ENCODE assay signal across 8 cellular contexts in genomic region chr7:102912742-102913141, GRCh38. TPM values are rescaled to one million over a fixed set of nuclear protein-coding genes. Genes with fewer than 3 reads are reported as not detected.
DNase-seq lines count a peak whose midpoint lies in the region; ATAC-seq and TF ChIP-seq lines count a peak whose summit lies in the region.

LRRC17 (plus strand) TSS chr7:102913000; CDS start chr7:102933914, 20,914 bp downstream.

- ATAC-seq in HG03045 (IDR thresholded peaks at IDR 0.05; ENCODE audit: unreplicated experiment) = no peak
- ATAC-seq in activated CD8-positive, alpha-beta T cell treated with anti-CD3 and anti-CD28 coated beads for 36 hours = no peak

- 30 to 62% methylated on average over 2 to 6 of the region's 6 CpGs for WGBS in transverse colon (ENCODE audit: low coverage in 1 of 2), 2 donors

- H3K79me2 ChIP-seq in parathyroid adenoma = no peaks in the 10 kb centered on the region

- no peaks in the 10 kb centered on the region for H3K27me3 ChIP-seq in parathyroid adenoma (ENCODE audit: control insufficient read depth, insufficient read depth, low read length)
- no peaks in the 10 kb centered on the region for H3K27me3 ChIP-seq in transverse colon

- no peak within 1 kb of the TSS for H3K27ac Mint-ChIP-seq in activated CD8-positive, alpha-beta T cell treated with anti-CD3 and anti-CD28 coated beads for 36 hours

- no peak for TF ChIP-seq EP300 in transverse colon (IDR thresholded peaks at IDR 0.05; ENCODE audit: low read depth)

- no peak for TF ChIP-seq CTCF in parathyroid adenoma (IDR thresholded peaks at IDR 0.05)
- TF ChIP-seq CTCF in transverse colon (IDR thresholded peaks at IDR 0.05) = no peak
- no peak for TF ChIP-seq CTCF in activated CD8-positive, alpha-beta T cell treated with anti-CD3 and anti-CD28 coated beads for 36 hours (IDR thresholded peaks at IDR 0.05)

- peak within 1 kb of the TSS; percentile 44 for H2AFZ ChIP-seq in parathyroid adenoma

- H3K4me2 ChIP-seq in parathyroid adenoma (ENCODE audit: low read length) = peak within 1 kb of the TSS; percentile 32

- no peaks in the 10 kb centered on the region for H3K4me1 ChIP-seq in parathyroid adenoma
- peaks cover 0 to 3% (median 0%) of the 10 kb centered on the region in 4 donors for H3K4me1 ChIP-seq in transverse colon

- H3K9me3 ChIP-seq in parathyroid adenoma (ENCODE audit: control insufficient read depth, low read length) (no peaks in the 10 kb centered on the region), transverse colon (no peaks in the 10 kb centered on the region)

- H3K9ac ChIP-seq in parathyroid adenoma = no peak within 1 kb of the TSS

- POLR2A ChIA-PET in activated CD8-positive, alpha-beta T cell treated with anti-CD3 and anti-CD28 coated beads for 36 hours (lab: Charles Lee) = no interaction called here

- intact Hi-C loops in transverse colon (cut with DNase I; ENCODE audit: low total_unique reads) = no loop called here
- intact Hi-C loops in activated CD8-positive, alpha-beta T cell treated with anti-CD3 and anti-CD28 coated beads for 36 hours (cut with micrococcal nuclease) = no loop called here

- H3K36me3 ChIP-seq in parathyroid adenoma (ENCODE audit: control insufficient read depth, insufficient read depth, low read length) (no peaks in the 10 kb centered on the region), transverse colon (no peaks in the 10 kb centered on the region)

- DNase-seq in Daoy (ENCODE audit: low read depth) (peak; percentile 93), NCI-H2196 treated with DMSO at 0.1 percent for 48 hours (lab: John Stamatoyannopoulos, UW; ENCODE audit: unreplicated experiment) (peak; percentile 38), fibroblast of gingiva (ENCODE audit: low read depth) (peak; percentile 69), ureter (ENCODE audit: low spot score) (no peak), transverse colon (no peak)
- DNase-seq in activated CD8-positive, alpha-beta T cell treated with anti-CD3 and anti-CD28 coated beads for 36 hours = no peak

- H3K27ac ChIP-seq in parathyroid adenoma (no peak within 1 kb of the TSS), transverse colon (no peak within 1 kb of the TSS)

- H3K36me3 Mint-ChIP-seq in activated CD8-positive, alpha-beta T cell treated with anti-CD3 and anti-CD28 coated beads for 36 hours (ENCODE audit: low read depth) = peaks cover 2% of the 10 kb centered on the region

- no peak for TF ChIP-seq POLR2A in transverse colon (IDR thresholded peaks at IDR 0.05)

- H3K4me3 ChIP-seq in parathyroid adenoma (ENCODE audit: low read depth, low read length) (peak within 1 kb of the TSS; percentile 29), transverse colon (no peak within 1 kb of the TSS)

- H3K9me3 Mint-ChIP-seq in activated CD8-positive, alpha-beta T cell treated with anti-CD3 and anti-CD28 coated beads for 36 hours = no peaks in the 10 kb centered on the region

- H3K27me3 Mint-ChIP-seq in activated CD8-positive, alpha-beta T cell treated with anti-CD3 and anti-CD28 coated beads for 36 hours = no peaks in the 10 kb centered on the region

- no peaks in the 10 kb centered on the region for H3K4me1 Mint-ChIP-seq in activated CD8-positive, alpha-beta T cell treated with anti-CD3 and anti-CD28 coated beads for 36 hours (ENCODE audit: low read depth)

- CTCF ChIA-PET in activated CD8-positive, alpha-beta T cell treated with anti-CD3 and anti-CD28 coated beads for 36 hours (lab: Charles Lee) = no interaction called here

- in situ Hi-C loops in transverse colon (cut with MboI; ENCODE audit: low pct_ligation_motif_present in 1 of 4, low pct_unique_long_range_greater_than_20kb in 1 of 4, low sequenced_read_pairs in 3 of 4) = no loop called here

- H3K4me3 Mint-ChIP-seq in activated CD8-positive, alpha-beta T cell treated with anti-CD3 and anti-CD28 coated beads for 36 hours = no peak within 1 kb of the TSS

RNA-seq across cellular contexts. Expression of gene LRRC17, which starts in this region (rescaled TPM):
- total RNA-seq in Daoy (2014; rRNA removed; shearing (Covaris generic)) = 88.4 and 107 TPM in 2 replicates
- total RNA-seq in ureter (5.2 TPM), transverse colon (1 to 10 TPM in 3 of 4 donors, not detected in 1; 1.4 to 5.8 (median 2.2) TPM)
- not detected for total RNA-seq in activated CD8-positive, alpha-beta T cell treated with anti-CD3 and anti-CD28 coated beads for 36 hours

Comparison
In these comparisons a context has a peak if more than half of its experiments do, and no peak if none do; other contexts are left out.
1. RNA of gene LRRC17 (total RNA-seq): 88.4 to 107 TPM in Daoy; 5.2 TPM in ureter (single experiment), 1.4 to 5.8 TPM in transverse colon and not detected in activated CD8-positive, alpha-beta T cell treated with anti-CD3 and anti-CD28 coated beads for 36 hours; every median in the first group is over 10 times any median in the second.
2. DNase-seq: peak in Daoy (single experiment), NCI-H2196 treated with DMSO at 0.1 percent for 48 hours (single experiment) and fibroblast of gingiva (single experiment); none in ureter (single experiment), transverse colon (single experiment) and activated CD8-positive, alpha-beta T cell treated with anti-CD3 and anti-CD28 coated beads for 36 hours (single experiment).